In genomic region chr4:76772498-76773106, GRCh38 we compare ENCODE assay signal across 13 cellular contexts.
A peak's percentile ranks its signal among the peaks of the same experiment; 100 is the strongest.
DNase-seq lines count a peak whose midpoint lies in the region; ATAC-seq and TF ChIP-seq lines count a peak whose summit lies in the region.
"Had no signal": no experiment of that assay in that cellular context is flagged by ENCODE, and none has a peak within 500 bp of the region (broad histone marks: within the 10 kb centered on the region; RNA-seq: fewer than 3 reads in every experiment).

No MANE protein-coding gene starts in this region.

- intact Hi-C loops in psoas muscle (cut with DNase I), result no loop called here

- no peak overlapping the region for H3K4me3 Mint-ChIP-seq in stimulated activated naive CD8-positive, alpha-beta T cell treated with anti-CD3 and anti-CD28 coated beads, Interleukin-15, amount 100 ng/mL, for 72 hours
- no peak overlapping the region for H3K4me3 Mint-ChIP-seq in immature natural killer cell
- H3K4me3 Mint-ChIP-seq: stimulated activated effector memory CD8-positive, alpha-beta T cell treated with anti-CD3 and anti-CD28 coated beads, Interleukin-12 subunit alpha, Interleukin-12 subunit beta, amount 100 ng/mL, for 72 hours had no signal

- no peak for TF ChIP-seq CTCF in psoas muscle (IDR thresholded peaks at IDR 0.05)

- H3K4me3 ChIP-seq in psoas muscle, result no peak overlapping the region
- H3K4me3 ChIP-seq: adrenal gland, skin epidermis had no signal

- H3K9me3 ChIP-seq in psoas muscle, result no peaks in the 10 kb centered on the region
- H3K9me3 ChIP-seq: adrenal gland had no signal

- no peaks in the 10 kb centered on the region for H3K27me3 ChIP-seq in psoas muscle (ENCODE audit: insufficient read depth in 3 of 3, low read length in 2 of 3)
- H3K27me3 ChIP-seq: adrenal gland had no signal

- H3K27ac Mint-ChIP-seq in stimulated activated naive CD8-positive, alpha-beta T cell treated with anti-CD3 and anti-CD28 coated beads, Interleukin-15, amount 100 ng/mL, for 72 hours, result no peak overlapping the region
- H3K27ac Mint-ChIP-seq in immature natural killer cell, result no peak overlapping the region
- H3K27ac Mint-ChIP-seq: stimulated activated effector memory CD8-positive, alpha-beta T cell treated with anti-CD3 and anti-CD28 coated beads, Interleukin-12 subunit alpha, Interleukin-12 subunit beta, amount 100 ng/mL, for 72 hours had no signal

- no peaks in the 10 kb centered on the region for H3K36me3 ChIP-seq in psoas muscle (ENCODE audit: insufficient read depth in 1 of 2, low read depth in 1 of 2)
- H3K36me3 ChIP-seq: adrenal gland had no signal

- H3K27ac ChIP-seq in psoas muscle, result no peak overlapping the region
- H3K27ac ChIP-seq: adrenal gland, skin epidermis had no signal

- no peak for DNase-seq in stimulated activated naive CD8-positive, alpha-beta T cell treated with anti-CD3 and anti-CD28 coated beads, Interleukin-15, amount 100 ng/mL, for 72 hours
- no peak for DNase-seq in stimulated activated naive CD8-positive, alpha-beta T cell treated with anti-CD3 and anti-CD28 coated beads, Interleukin-15, Interleukin-2, amounts not matched to agents 100 U/mL and 50 U/mL, for 24 hours
- DNase-seq in HK-2 (ENCODE audit: unreplicated experiment) (peak; percentile 22), dedifferentiated amniotic fluid mesenchymal stem cell (ENCODE audit: extremely low spot score) (peak; percentile 55), psoas muscle (no peak), immature natural killer cell (no peak), NCI-H2227 (lab: John Stamatoyannopoulos, UW; ENCODE audit: unreplicated experiment) (no peak)
- DNase-seq in central memory CD4-positive, alpha-beta T cell, result no peak
- DNase-seq: adrenal gland, mammary epithelial cell, NCI-H2171 treated with DMSO at 0.1 percent for 48 hours had no signal

- no peaks in the 10 kb centered on the region for H3K4me1 ChIP-seq in psoas muscle
- H3K4me1 ChIP-seq: adrenal gland had no signal

- WGBS in psoas muscle, 3 donors, result 70 to 75% (median 75%) methylated on average over 5 of the region's 5 CpGs

- no peaks in the 10 kb centered on the region for H3K36me3 Mint-ChIP-seq in immature natural killer cell
- H3K36me3 Mint-ChIP-seq: stimulated activated effector memory CD8-positive, alpha-beta T cell treated with anti-CD3 and anti-CD28 coated beads, Interleukin-12 subunit alpha, Interleukin-12 subunit beta, amount 100 ng/mL, for 72 hours had no signal

- ATAC-seq in stimulated activated naive CD8-positive, alpha-beta T cell treated with anti-CD3 and anti-CD28 coated beads, Interleukin-15, amount 100 ng/mL, for 72 hours, result peak; percentile 43
- ATAC-seq in stimulated activated naive CD8-positive, alpha-beta T cell treated with anti-CD3 and anti-CD28 coated beads, Interleukin-15, Interleukin-2, amounts not matched to agents 100 U/mL and 50 U/mL, for 24 hours, result no peak
- no peak for ATAC-seq in psoas muscle

- H3K4me1 Mint-ChIP-seq in stimulated activated naive CD8-positive, alpha-beta T cell treated with anti-CD3 and anti-CD28 coated beads, Interleukin-15, amount 100 ng/mL, for 72 hours, result no peaks in the 10 kb centered on the region
- no peaks in the 10 kb centered on the region for H3K4me1 Mint-ChIP-seq in immature natural killer cell
- H3K4me1 Mint-ChIP-seq: stimulated activated effector memory CD8-positive, alpha-beta T cell treated with anti-CD3 and anti-CD28 coated beads, Interleukin-12 subunit alpha, Interleukin-12 subunit beta, amount 100 ng/mL, for 72 hours had no signal

- H3K27me3 Mint-ChIP-seq in stimulated activated naive CD8-positive, alpha-beta T cell treated with anti-CD3 and anti-CD28 coated beads, Interleukin-15, amount 100 ng/mL, for 72 hours, result no peaks in the 10 kb centered on the region
- peaks cover 1 to 3% (median 3%) of the 10 kb centered on the region in 3 donors for H3K27me3 Mint-ChIP-seq in immature natural killer cell (ENCODE audit: low read depth in 3 of 3)

- H3K9me3 Mint-ChIP-seq in stimulated activated naive CD8-positive, alpha-beta T cell treated with anti-CD3 and anti-CD28 coated beads, Interleukin-15, amount 100 ng/mL, for 72 hours, result peaks cover 3 to 11% of the 10 kb centered on the region in 2 donors
- peaks cover 0 to 3% (median 0%) of the 10 kb centered on the region in 6 donors for H3K9me3 Mint-ChIP-seq in immature natural killer cell
- H3K9me3 Mint-ChIP-seq: stimulated activated effector memory CD8-positive, alpha-beta T cell treated with anti-CD3 and anti-CD28 coated beads, Interleukin-12 subunit alpha, Interleukin-12 subunit beta, amount 100 ng/mL, for 72 hours had no signal

Comparison
In these comparisons a context has a peak if more than half of its experiments do, and no peak if none do; other contexts are left out.
1. DNase-seq: peak in HK-2 (single experiment) and dedifferentiated amniotic fluid mesenchymal stem cell (single experiment); none in stimulated activated naive CD8-positive, alpha-beta T cell treated with anti-CD3 and anti-CD28 coated beads, Interleukin-15, amount 100 ng/mL, for 72 hours (0 of 2), stimulated activated naive CD8-positive, alpha-beta T cell treated with anti-CD3 and anti-CD28 coated beads, Interleukin-15, Interleukin-2, amounts not matched to agents 100 U/mL and 50 U/mL, for 24 hours (single experiment), psoas muscle (0 of 2), immature natural killer cell (0 of 3), central memory CD4-positive, alpha-beta T cell (single experiment) and NCI-H2227 (single experiment).